Comparison of ENCODE assay signal across 12 cellular contexts in genomic region chr2:189534854-189535253, GRCh38. TPM values are rescaled to one million over a fixed set of nuclear protein-coding genes. Genes with fewer than 3 reads are reported as not detected.
DNase-seq lines count a peak whose midpoint lies in the region; ATAC-seq lines count a peak whose summit lies in the region.
"Had no signal": no experiment of that assay in that cellular context is flagged by ENCODE, and none has a peak within 500 bp of the region (broad histone marks: within the 10 kb centered on the region; RNA-seq: fewer than 3 reads in every experiment).

No MANE protein-coding gene starts in this region.

- H3K27ac ChIP-seq in GM23248 = peak overlapping the region; percentile 77
- peak overlapping the region; percentile 59 for H3K27ac ChIP-seq in skeletal muscle tissue (ENCODE audit: low read depth, low read length)

- no peaks in the 10 kb centered on the region for H3K79me2 ChIP-seq in GM23248 (ENCODE audit: insufficient read depth)

- H3K4me3 ChIP-seq in GM23248 (no peak overlapping the region), adipocyte (ENCODE audit: low read length) (peak overlapping the region; percentile 29), skeletal muscle tissue (ENCODE audit: low read length in 3 of 3) (peak overlapping the region in 1 of 3 donors; percentile 25)

- 0 out of 2 replicates have a peak overlapping the region, but pooled peaks have one; percentile 12 for H3K9ac ChIP-seq in GM23248
- H3K9ac ChIP-seq in adipocyte (ENCODE audit: low read length) = peak overlapping the region; percentile 68
- H3K9ac ChIP-seq in skeletal muscle tissue (ENCODE audit: low read depth in 1 of 3, low read length in 3 of 3) = no peak overlapping the region

- H2AFZ ChIP-seq in GM23248 = peak overlapping the region; percentile 61

- peaks cover 25% of the 10 kb centered on the region for H3K4me1 ChIP-seq in GM23248 (ENCODE audit: insufficient read depth)
- peaks cover 28% of the 10 kb centered on the region for H3K4me1 ChIP-seq in adipocyte (ENCODE audit: control insufficient read depth, insufficient read depth, low read length)
- peaks cover 7 to 13% (median 8%) of the 10 kb centered on the region in 3 donors for H3K4me1 ChIP-seq in skeletal muscle tissue (ENCODE audit: control insufficient read depth in 3 of 3, insufficient read depth in 3 of 3, low read length in 3 of 3)

- H3K36me3 ChIP-seq in GM23248 (ENCODE audit: low read depth) (no peaks in the 10 kb centered on the region), adipocyte (ENCODE audit: control insufficient read depth, insufficient read depth, low read length, severe bottlenecking) (no peaks in the 10 kb centered on the region), skeletal muscle tissue (ENCODE audit: control insufficient read depth in 3 of 3, insufficient read depth in 3 of 3, low read length in 3 of 3) (no peaks in the 10 kb centered on the region)

- H3K4me2 ChIP-seq in GM23248 (ENCODE audit: unreplicated experiment) = peak overlapping the region; percentile 1

- H3K27me3 ChIP-seq in GM23248 (replicated peaks; ENCODE audit: insufficient read depth) = no peaks in the 10 kb centered on the region
- no peaks in the 10 kb centered on the region for H3K27me3 ChIP-seq in adipocyte (replicated peaks; ENCODE audit: control insufficient read depth, insufficient read depth, low read length)
- H3K27me3 ChIP-seq in skeletal muscle tissue (ENCODE audit: control insufficient read depth in 3 of 3, insufficient read depth in 3 of 3, low read length in 3 of 3) = no peaks in the 10 kb centered on the region

- WGBS in GM23248 (ENCODE audit: low coverage in 1 of 2, low lambda C conversion rate in 2 of 2, missing lambda C conversion rate in 2 of 2), 2 experiments = 3 to 4% methylated on average over 1 of the region's 1 CpG

- H4K20me1 ChIP-seq in GM23248 (ENCODE audit: insufficient read depth) = no peaks in the 10 kb centered on the region

- peaks cover 11% of the 10 kb centered on the region; the same call in 1 of the 2 replicates for H3K9me2 ChIP-seq in GM23248 (ENCODE audit: insufficient read depth)

- in situ Hi-C loops in GM23248 (cut with MboI) = no loop called here

- H3F3A ChIP-seq in GM23248 (ENCODE audit: insufficient read depth) = peaks cover 22% of the 10 kb centered on the region

- peak; percentile 85 for DNase-seq in GM23248
- peak; percentile 76 for DNase-seq in adipocyte (ENCODE audit: low read depth)
- no peak for DNase-seq in left cardiac atrium
- no peak for DNase-seq in DMS153 (lab: John Stamatoyannopoulos, UW)
- DNase-seq in posterior cingulate gyrus = no peak
- DNase-seq in activated gamma-delta T cell treated with Interleukin-2 at 50 U/mL for 16 hours = no peak
- DNase-seq: activated CD4-positive, alpha-beta memory T cell treated with anti-CD3 and anti-CD28 coated beads, Interleukin-2, amount 10 ng/mL, durations not matched to agents 7 days and 5 days; amniotic stem cell; NCI-H524 treated with DMSO at 0.1 percent for 48 hours; T-cell had no signal

- ATAC-seq in left cardiac atrium (peak; percentile 47 to 50), HG02981 (IDR thresholded peaks at IDR 0.05; ENCODE audit: unreplicated experiment) (no peak)
- ATAC-seq: T-cell had no signal

- intact Hi-C loops in left cardiac atrium (cut with DNase I) = no loop called here
- intact Hi-C loops in posterior cingulate gyrus (cut with DNase I) = no loop called here

- H3K9me3 ChIP-seq in GM23248 (ENCODE audit: low read depth) = no peaks in the 10 kb centered on the region
- no peaks in the 10 kb centered on the region for H3K9me3 ChIP-seq in adipocyte (ENCODE audit: control insufficient read depth, low read length)
- no peaks in the 10 kb centered on the region for H3K9me3 ChIP-seq in skeletal muscle tissue (ENCODE audit: control insufficient read depth in 3 of 3, low read length in 3 of 3)

RNA-seq across cellular contexts. Expression of gene SLC40A1, which starts 45.7 kb away (rescaled TPM):
- 0.25 TPM in 1 of 2 replicates, not detected in the other for total RNA-seq in GM23248 (2014; rRNA removed; shearing (Covaris generic))
- polyA plus RNA-seq in GM23248 (2016; fragmentation: Nextera tagmentation; extraction: Ambion mirVana) = 0.15 and 0.28 TPM in 2 replicates
- total RNA-seq in left cardiac atrium (10 to 100 TPM; 39.1 to 79.3 TPM), skeletal muscle tissue (97.6 TPM)

Comparison
In these comparisons a context has a peak if more than half of its experiments do, and no peak if none do; other contexts are left out.
1. DNase-seq: peak in GM23248 (single experiment) and adipocyte (single experiment); none in left cardiac atrium (single experiment), DMS153 (single experiment), posterior cingulate gyrus (0 of 10) and activated gamma-delta T cell treated with Interleukin-2 at 50 U/mL for 16 hours (single experiment).
2. H3K9ac ChIP-seq: peak in GM23248 (single experiment) and adipocyte (single experiment); none in skeletal muscle tissue (0 of 3).
3. RNA of gene SLC40A1, which starts 45.7 kb away (total RNA-seq): 97.6 TPM in skeletal muscle tissue (single experiment) and 39.1 to 79.3 TPM in left cardiac atrium; 0.25 TPM in GM23248; every median in the first group is over 10 times any median in the second.